9 cellular contexts compared by ENCODE assay signal in the genomic region with DNA sequence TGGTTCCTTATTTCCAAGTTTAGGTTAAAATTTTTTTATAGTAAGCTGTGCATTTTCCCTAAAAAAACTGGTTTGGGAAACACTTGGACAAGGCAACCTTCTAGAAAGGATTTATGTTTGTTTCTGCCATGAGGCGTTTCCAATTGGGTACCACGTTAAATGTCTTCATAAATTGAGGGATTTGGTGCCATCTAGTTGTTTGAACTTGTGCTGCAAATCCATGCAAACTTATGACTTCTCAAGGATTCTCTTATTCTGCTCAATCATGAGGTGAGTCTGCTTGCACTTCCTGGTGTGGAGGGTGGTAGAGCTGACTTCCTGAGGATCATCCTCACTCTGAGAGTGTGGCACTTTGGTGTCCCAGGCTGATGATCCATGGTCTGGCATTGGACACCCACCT.
DNase-seq lines count a peak whose midpoint lies in the region; ATAC-seq and TF ChIP-seq lines count a peak whose summit lies in the region.
"Had no signal": no experiment of that assay in that cellular context is flagged by ENCODE, and none has a peak within 500 bp of the region (broad histone marks: within the 10 kb centered on the region; RNA-seq: fewer than 3 reads in every experiment).

No MANE protein-coding gene starts in this region.

- DNase-seq in MV-4-11 (lab: John Stamatoyannopoulos, UW) (peak; percentile 62), brain microvascular endothelial cell (peak; percentile 36), medulla oblongata (ENCODE audit: extremely low spot score) (peak; percentile 29), GM20000 (ENCODE audit: low spot score) (no peak), gastrocnemius medialis (no peak)

- H3K36me3 ChIP-seq in brain microvascular endothelial cell (replicated peaks) (peaks cover 9% of the 10 kb centered on the region), gastrocnemius medialis (no peaks in the 10 kb centered on the region)

- no peak for ATAC-seq in HG02852 (IDR thresholded peaks at IDR 0.05; ENCODE audit: unreplicated experiment)
- no peak for ATAC-seq in GM19452 (IDR thresholded peaks at IDR 0.05; ENCODE audit: unreplicated experiment)
- no peak for ATAC-seq in gastrocnemius medialis
- ATAC-seq: mucosa of descending colon had no signal

- peak; percentile 6 for TF ChIP-seq CTCF in GM12873 (IDR thresholded peaks at IDR 0.05; ENCODE audit: insufficient read depth, low read depth, low read length, missing control alignments)
- peak; percentile 40 for TF ChIP-seq CTCF in brain microvascular endothelial cell (IDR thresholded peaks at IDR 0.05; ENCODE audit: low read depth, low read length, missing control alignments)
- no peak for TF ChIP-seq CTCF in GM20000 (IDR thresholded peaks at IDR 0.05; ENCODE audit: extremely low read depth, missing control alignments)
- peak in 1 of 5 experiments; percentile 45 for TF ChIP-seq CTCF in gastrocnemius medialis (IDR thresholded peaks at IDR 0.05 in 4 of 5, conservative IDR thresholded peaks at IDR 0.05 in 1 of 5)

- no peaks in the 10 kb centered on the region for H3K9me3 ChIP-seq in gastrocnemius medialis

- no peak overlapping the region for H3K27ac ChIP-seq in brain microvascular endothelial cell
- H3K27ac ChIP-seq in gastrocnemius medialis: no peak overlapping the region

- in situ Hi-C loops in brain microvascular endothelial cell (cut with HindIII; ENCODE audit: low pct_ligation_motif_present, low sequenced_read_pairs): no loop called here
- in situ Hi-C loops in gastrocnemius medialis (cut with MboI; ENCODE audit: low sequenced_read_pairs in 4 of 4): no loop called here

- no peak overlapping the region for H3K4me3 ChIP-seq in brain microvascular endothelial cell (ENCODE audit: low read depth, low read length)
- H3K4me3 ChIP-seq in gastrocnemius medialis: no peak overlapping the region
- H3K4me3 ChIP-seq: mucosa of descending colon had no signal

- H3K27me3 ChIP-seq in brain microvascular endothelial cell (replicated peaks) (no peaks in the 10 kb centered on the region), gastrocnemius medialis (no peaks in the 10 kb centered on the region)

- H3K4me1 ChIP-seq in gastrocnemius medialis: no peaks in the 10 kb centered on the region

- TF ChIP-seq POLR2A in gastrocnemius medialis (IDR thresholded peaks at IDR 0.05): no peak

- intact Hi-C loops in gastrocnemius medialis (cut with DNase I; ENCODE audit: low total_unique reads): loop anchor here (5.0 kb wide), 1 partner anchor 540 kb away; the partner anchor contains the start of gene SIPA1L2

Comparison
In these comparisons a context has a peak if more than half of its experiments do, and no peak if none do; other contexts are left out.
1. DNase-seq: peak in MV-4-11 (single experiment), brain microvascular endothelial cell (single experiment) and medulla oblongata (single experiment); none in GM20000 (single experiment) and gastrocnemius medialis (0 of 2).